1 cellular context compared by ENCODE assay signal in the genomic region with DNA sequence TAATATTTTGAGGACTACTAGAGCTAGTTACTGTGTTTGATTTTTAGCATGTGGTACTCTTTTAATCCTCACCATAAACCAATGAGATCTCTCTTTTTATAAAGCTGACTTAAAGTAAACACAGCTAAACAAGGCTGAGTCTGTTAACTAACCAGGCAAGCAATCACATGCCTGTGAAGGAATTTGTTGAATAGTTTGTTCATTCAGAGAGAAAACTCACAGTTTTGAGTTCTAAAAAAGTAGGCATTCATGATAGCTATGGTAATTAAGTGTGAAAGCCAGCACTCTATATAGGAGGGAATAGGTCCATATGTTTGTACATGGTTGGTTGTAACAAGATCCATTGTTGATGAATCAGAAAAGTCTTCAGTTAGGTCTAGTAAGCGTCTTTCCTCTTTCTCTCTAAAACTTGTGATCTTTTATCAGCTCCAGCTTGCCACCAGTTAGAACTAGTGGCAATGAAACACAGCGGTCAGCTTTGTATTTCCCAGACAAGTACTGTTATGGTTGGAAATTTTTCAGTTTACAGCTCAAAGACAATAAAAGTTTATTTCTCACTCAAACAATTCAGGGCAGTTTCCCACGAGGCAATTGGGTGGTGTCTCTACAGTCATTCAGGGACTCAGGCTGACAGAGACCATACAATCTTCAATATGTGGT.
TF ChIP-seq lines count a peak whose summit lies in the region.

No MANE protein-coding gene starts in this region.

TF ChIP-seq in H1, 55 proteins besides CTCF, POLR2A, EP300 and RAD21:
- TF ChIP-seq RXRA (IDR thresholded peaks at IDR 0.05; ENCODE audit: insufficient read depth, low read depth, low read length), result no peak
- no peak for TF ChIP-seq CHD2 (IDR thresholded peaks at IDR 0.05; ENCODE audit: low read length)
- TF ChIP-seq CEBPB (IDR thresholded peaks at IDR 0.05; ENCODE audit: low read depth, low read length), result no peak
- TF ChIP-seq BRCA1 (IDR thresholded peaks at IDR 0.05; ENCODE audit: low read depth, low read length), result no peak
- no peak for TF ChIP-seq FOSL1 (IDR thresholded peaks at IDR 0.05; ENCODE audit: insufficient read depth, low read depth, low read length)
- TF ChIP-seq SIN3A (conservative IDR thresholded peaks at IDR 0.05 in 1 of 2, IDR thresholded peaks at IDR 0.05 in 1 of 2; ENCODE audit: low read depth in 1 of 2, low read length in 2 of 2), result no peak
- TF ChIP-seq NANOG (IDR thresholded peaks at IDR 0.05; ENCODE audit: insufficient read depth, low read depth, low read length, poor library complexity, severe bottlenecking), result no peak
- TF ChIP-seq CTBP2 (IDR thresholded peaks at IDR 0.05; ENCODE audit: borderline replicate concordance, insufficient read depth, insufficient read length, low read length), result no peak
- TF ChIP-seq MAFK (IDR thresholded peaks at IDR 0.05; ENCODE audit: low read depth, low read length), result no peak
- no peak for TF ChIP-seq GABPA (IDR thresholded peaks at IDR 0.05; ENCODE audit: borderline replicate concordance, insufficient read depth, low read length)
- no peak for TF ChIP-seq SIX5 (IDR thresholded peaks at IDR 0.05; ENCODE audit: low read depth, low read length)
- TF ChIP-seq TBP (IDR thresholded peaks at IDR 0.05; ENCODE audit: low read depth, low read length), result no peak
- no peak for TF ChIP-seq RFX5 (IDR thresholded peaks at IDR 0.05; ENCODE audit: borderline replicate concordance, low read depth, low read length)
- TF ChIP-seq EZH2 (IDR thresholded peaks at IDR 0.05; ENCODE audit: low read depth, low read length, severe bottlenecking), result no peak
- TF ChIP-seq YY1 (IDR thresholded peaks at IDR 0.05; ENCODE audit: low read depth, low read length), result no peak
- TF ChIP-seq, protein P1, sequence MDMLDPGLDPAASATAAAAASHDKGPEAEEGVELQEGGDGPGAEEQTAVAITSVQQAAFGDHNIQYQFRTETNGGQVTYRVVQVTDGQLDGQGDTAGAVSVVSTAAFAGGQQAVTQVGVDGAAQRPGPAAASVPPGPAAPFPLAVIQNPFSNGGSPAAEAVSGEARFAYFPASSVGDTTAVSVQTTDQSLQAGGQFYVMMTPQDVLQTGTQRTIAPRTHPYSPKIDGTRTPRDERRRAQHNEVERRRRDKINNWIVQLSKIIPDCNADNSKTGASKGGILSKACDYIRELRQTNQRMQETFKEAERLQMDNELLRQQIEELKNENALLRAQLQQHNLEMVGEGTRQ (IDR thresholded peaks at IDR 0.05; ENCODE audit: low read length), result no peak
- TF ChIP-seq, protein P2, sequence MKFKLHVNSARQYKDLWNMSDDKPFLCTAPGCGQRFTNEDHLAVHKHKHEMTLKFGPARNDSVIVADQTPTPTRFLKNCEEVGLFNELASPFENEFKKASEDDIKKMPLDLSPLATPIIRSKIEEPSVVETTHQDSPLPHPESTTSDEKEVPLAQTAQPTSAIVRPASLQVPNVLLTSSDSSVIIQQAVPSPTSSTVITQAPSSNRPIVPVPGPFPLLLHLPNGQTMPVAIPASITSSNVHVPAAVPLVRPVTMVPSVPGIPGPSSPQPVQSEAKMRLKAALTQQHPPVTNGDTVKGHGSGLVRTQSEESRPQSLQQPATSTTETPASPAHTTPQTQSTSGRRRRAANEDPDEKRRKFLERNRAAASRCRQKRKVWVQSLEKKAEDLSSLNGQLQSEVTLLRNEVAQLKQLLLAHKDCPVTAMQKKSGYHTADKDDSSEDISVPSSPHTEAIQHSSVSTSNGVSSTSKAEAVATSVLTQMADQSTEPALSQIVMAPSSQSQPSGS (IDR thresholded peaks at IDR 0.05; ENCODE audit: low read length), result no peak
